Comparison of ENCODE assay signal across 9 cellular contexts in the genomic region with DNA sequence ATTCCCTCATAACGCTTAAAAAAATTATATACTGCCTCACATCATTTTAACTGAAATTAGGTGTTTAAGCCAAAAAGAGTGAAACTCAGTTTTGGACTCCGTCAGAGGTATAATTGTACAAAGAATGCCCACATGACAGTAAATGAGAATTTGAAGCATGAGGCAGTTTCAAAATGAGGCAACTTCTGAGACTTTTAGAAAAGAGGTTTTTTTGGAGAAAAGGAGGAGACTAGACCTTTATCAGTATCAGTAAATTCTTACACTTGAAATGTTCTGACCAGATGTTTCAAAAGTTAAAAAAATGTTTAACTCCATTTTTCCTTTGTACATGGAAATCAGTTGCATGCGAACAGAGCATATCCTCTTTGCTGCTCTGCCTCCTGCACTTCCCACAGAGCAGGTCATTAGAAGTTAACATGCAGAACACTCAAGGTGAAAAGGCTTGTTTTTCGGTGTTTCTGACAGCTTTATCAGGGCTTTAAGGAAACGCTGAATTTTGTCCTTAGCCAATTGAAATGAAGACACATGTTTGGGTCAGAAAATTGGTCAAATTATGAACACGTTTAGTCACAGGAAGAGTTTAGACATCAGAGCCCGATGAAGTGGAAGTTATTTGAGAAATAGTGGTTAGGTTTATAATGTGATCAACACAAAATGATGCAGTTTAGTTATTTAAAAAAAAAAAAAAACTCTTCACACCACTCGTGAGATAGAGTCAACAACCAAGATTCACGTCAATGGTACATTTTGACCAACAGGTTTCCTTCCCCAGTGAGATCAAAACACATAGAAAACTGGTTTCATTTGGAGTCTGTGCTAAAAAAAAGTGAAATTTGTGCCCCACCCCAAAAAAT. TPM values are rescaled to one million over a fixed set of nuclear protein-coding genes. Genes with fewer than 3 reads are reported as not detected.
DNase-seq lines count a peak whose midpoint lies in the region; ATAC-seq and TF ChIP-seq lines count a peak whose summit lies in the region.
"Had no signal": no experiment of that assay in that cellular context is flagged by ENCODE, and none has a peak within 500 bp of the region (broad histone marks: within the 10 kb centered on the region; RNA-seq: fewer than 3 reads in every experiment).

No MANE protein-coding gene starts in this region.

- H3K27ac Mint-ChIP-seq in CD8-positive, alpha-beta T cell = peak overlapping the region; percentile 80

- H3K4me1 Mint-ChIP-seq in CD8-positive, alpha-beta T cell (ENCODE audit: low read depth) = peaks cover 80% of the 10 kb centered on the region

- no peak overlapping the region for H3K4me3 ChIP-seq in CD8-positive, alpha-beta T cell (ENCODE audit: low read depth, low read length)
- H3K4me3 ChIP-seq in effector memory CD4-positive, alpha-beta T cell (ENCODE audit: insufficient read depth, low read depth, low read length, poor library complexity, severe bottlenecking) = no peak overlapping the region

- H3K27me3 ChIP-seq in CD8-positive, alpha-beta T cell (ENCODE audit: insufficient read depth, low read length) = no peaks in the 10 kb centered on the region
- no peaks in the 10 kb centered on the region for H3K27me3 ChIP-seq in effector memory CD4-positive, alpha-beta T cell (replicated peaks; ENCODE audit: control insufficient read depth, insufficient read depth, low read length, poor library complexity, severe bottlenecking)

- POLR2A ChIA-PET in CD8-positive, alpha-beta T cell (lab: Charles Lee) = interaction anchor here (0.7 to 1.0 kb wide), 2 partner anchors 21 to 500 kb away, joined by 3 read pairs; no protein-coding TSS in a partner anchor

- intact Hi-C loops in CD8-positive, alpha-beta T cell (cut with DNase I, micrococcal nuclease) = loop anchor here (5.0 to 10.0 kb wide), 2 partner anchors 1110 to 1118 kb away; no protein-coding TSS in a partner anchor

- DNase-seq in CD8-positive, alpha-beta T cell = no peak
- DNase-seq in effector memory CD4-positive, alpha-beta T cell = no peak
- DNase-seq in NCI-H2227 treated with DMSO at 0.1 percent for 48 hours (lab: John Stamatoyannopoulos, UW) (no peak), G401 (ENCODE audit: low spot score) (no peak), activated gamma-delta T cell treated with Interleukin-2 at 50 U/mL for 16 hours (no peak), Ammon's horn (ENCODE audit: low spot score) (no peak)
- DNase-seq: anterior cingulate cortex had no signal

- peaks cover 63% of the 10 kb centered on the region for H3K36me3 Mint-ChIP-seq in CD8-positive, alpha-beta T cell

- no peaks in the 10 kb centered on the region for H3K9me3 Mint-ChIP-seq in CD8-positive, alpha-beta T cell

- no peak overlapping the region for H3K4me3 Mint-ChIP-seq in CD8-positive, alpha-beta T cell

- CTCF ChIA-PET in CD8-positive, alpha-beta T cell (lab: Charles Lee) = interaction anchor here (0.7 to 7.5 kb wide), 6 partner anchors 8 to 733 kb away, joined by 3 to 54 read pairs (median 3); partner anchors contain the start of gene PIK3R1

- TF ChIP-seq CTCF in CD8-positive, alpha-beta T cell (IDR thresholded peaks at IDR 0.05) = no peak

- H3K27me3 Mint-ChIP-seq in CD8-positive, alpha-beta T cell (ENCODE audit: low read depth) = no peaks in the 10 kb centered on the region

- peaks cover 52% of the 10 kb centered on the region for H3K4me1 ChIP-seq in CD8-positive, alpha-beta T cell (ENCODE audit: insufficient read depth, low read length)
- peaks cover 34% of the 10 kb centered on the region for H3K4me1 ChIP-seq in effector memory CD4-positive, alpha-beta T cell (ENCODE audit: control insufficient read depth, insufficient read depth, low read length, poor library complexity, severe bottlenecking)

- H3K9me3 ChIP-seq in CD8-positive, alpha-beta T cell (ENCODE audit: low read length) = no peaks in the 10 kb centered on the region
- no peaks in the 10 kb centered on the region for H3K9me3 ChIP-seq in effector memory CD4-positive, alpha-beta T cell (ENCODE audit: control insufficient read depth, low read length)

- peak; percentile 54 for ATAC-seq in CD8-positive, alpha-beta T cell
- ATAC-seq in GM19395 (IDR thresholded peaks at IDR 0.05; ENCODE audit: unreplicated experiment) (peak; percentile 63), HG03108 (IDR thresholded peaks at IDR 0.05; ENCODE audit: unreplicated experiment) (peak; percentile 50)

- H3K36me3 ChIP-seq in CD8-positive, alpha-beta T cell (ENCODE audit: insufficient read depth, low read length) = peaks cover 5% of the 10 kb centered on the region
- H3K36me3 ChIP-seq in effector memory CD4-positive, alpha-beta T cell (ENCODE audit: control insufficient read depth, insufficient read depth, low read length) = peaks cover 7% of the 10 kb centered on the region

- H3K27ac ChIP-seq in CD8-positive, alpha-beta T cell (ENCODE audit: low read depth, low read length) = peak overlapping the region; percentile 29
- peak overlapping the region; percentile 49 for H3K27ac ChIP-seq in effector memory CD4-positive, alpha-beta T cell (ENCODE audit: insufficient read depth, low read length, poor library complexity, severe bottlenecking)

- in situ Hi-C loops in G401 (cut with HindIII; ENCODE audit: low sequenced_read_pairs) = no loop called here

RNA-seq across cellular contexts. Expression of gene PIK3R1, which starts 59.5 kb away (rescaled TPM):
- 100 to 1,000 TPM; 461 to 470 TPM for total RNA-seq in CD8-positive, alpha-beta T cell
- total RNA-seq in G401 (2014; rRNA removed; shearing (Covaris generic)) = 13.2 and 18.9 TPM in 2 replicates

Comparison
In these comparisons a context has a peak if more than half of its experiments do, and no peak if none do; other contexts are left out.
1. RNA of gene PIK3R1, which starts 59.5 kb away (total RNA-seq): 461 to 470 TPM in CD8-positive, alpha-beta T cell; 13.2 to 18.9 TPM in G401; every median in the first group is over 10 times any median in the second.
2. Peak in every context shown above with its lines, with median percentiles within 50 percentile points of each other: ATAC-seq.